25 cellular contexts compared by ENCODE assay signal in the genomic region with DNA sequence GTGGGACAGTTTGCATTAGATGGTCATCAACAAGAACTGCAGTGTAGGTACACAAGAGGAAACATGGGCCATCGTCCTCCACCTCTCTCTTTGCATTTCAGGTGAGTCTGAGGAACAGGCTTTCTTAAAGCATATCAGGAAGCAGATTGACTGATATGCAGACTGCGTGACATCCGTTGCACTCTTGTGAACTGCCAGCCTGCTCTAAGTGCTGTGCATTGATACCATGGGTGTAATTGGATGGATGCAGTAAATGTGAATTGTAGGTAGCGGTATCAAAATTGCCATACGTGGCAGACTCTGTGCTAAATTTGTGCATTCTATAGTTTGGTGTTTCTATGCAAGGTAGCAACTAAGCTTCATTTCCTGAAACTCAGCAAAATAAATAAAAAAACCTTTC.
"Had no signal": no experiment of that assay in that cellular context is flagged by ENCODE, and none has a peak within 500 bp of the region (broad histone marks: within the 10 kb centered on the region; RNA-seq: fewer than 3 reads in every experiment).

No MANE protein-coding gene starts in this region.

- H3K9me3 ChIP-seq: ovary, psoas muscle, right lobe of liver, sigmoid colon, stomach, thoracic aorta, thyroid gland, tibial nerve, upper lobe of left lung, vagina had no signal

- ATAC-seq: naive thymus-derived CD4-positive, alpha-beta T cell; natural killer cell; psoas muscle; right cardiac atrium; right lobe of liver; stimulated activated effector memory CD8-positive, alpha-beta T cell treated with anti-CD3 and anti-CD28 coated beads, Interleukin-12 subunit alpha, Interleukin-12 subunit beta, amount 100 ng/mL, for 72 hours; stimulated activated naive B cell treated with anti-CD40 and anti-IgM and Interleukin-4, amounts not matched to agents 10 μg/mL and 1 μg/mL and 100 μg/mL, for 72 hours had no signal

- H3K79me2 ChIP-seq: parathyroid adenoma had no signal

- H3K27me3 ChIP-seq: ovary, right lobe of liver, sigmoid colon, stomach, thyroid gland, tibial nerve, upper lobe of left lung, vagina had no signal

- H3K36me3 ChIP-seq: ovary, right lobe of liver, sigmoid colon, stomach, thoracic aorta, thyroid gland, tibial nerve, upper lobe of left lung, vagina had no signal

- H3K9ac ChIP-seq: parathyroid adenoma had no signal

- H3K4me3 ChIP-seq: ovary, psoas muscle, right lobe of liver, sigmoid colon, stomach, thoracic aorta, thyroid gland, tibial nerve, upper lobe of left lung, vagina had no signal

- H3K27ac ChIP-seq: ovary, parathyroid adenoma, psoas muscle, right lobe of liver, sigmoid colon, stomach, thoracic aorta, thyroid gland, tibial nerve, upper lobe of left lung, vagina had no signal

- DNase-seq: naive thymus-derived CD4-positive, alpha-beta T cell; natural killer cell; occipital lobe; ovary; posterior cingulate gyrus; psoas muscle; right cardiac atrium; right lobe of liver; sigmoid colon; small intestine; stimulated activated CD4-positive, alpha-beta T cell treated with anti-CD3 and anti-CD28 coated beads, Interleukin-15, amount 100 ng/mL, for 24 hours; stimulated activated CD4-positive, alpha-beta T cell treated with anti-CD3 and anti-CD28 coated beads, Interleukin-2, amount 100 ng/mL, for 24 hours; stimulated activated CD4-positive, alpha-beta T cell treated with anti-CD3 and anti-CD28 coated beads, Interleukin-2, amount 100 ng/mL, for 48 hours; stimulated activated CD4-positive, alpha-beta T cell treated with anti-CD3 and anti-CD28 coated beads, Interleukin-4, amount 100 ng/mL, for 24 hours; stimulated activated naive B cell treated with anti-CD40 and anti-IgM and Interleukin-4, amounts not matched to agents 10 μg/mL and 1 μg/mL and 100 μg/mL, for 72 hours; stimulated activated naive CD4-positive, alpha-beta T cell treated with Interleukin-2 at 50 U/mL for 16 hours; stomach; thyroid gland; trophoblast cell; upper lobe of left lung had no signal

- H2AFZ ChIP-seq: parathyroid adenoma had no signal
